1 cellular context compared by ENCODE assay signal in genomic region chr7:136326045-136326610, GRCh38.
TF ChIP-seq lines count a peak whose summit lies in the region.

No MANE protein-coding gene starts in this region.

TF ChIP-seq in SK-N-SH treated with all-trans-retinoic acid at 6 μM for 48 hours, 23 proteins besides CTCF, POLR2A, EP300 and RAD21 (continued from another document):
- peak; percentile 94 for TF ChIP-seq ISL1 (CRISPR knock-in tag; IDR thresholded peaks at IDR 0.05)
- TF ChIP-seq OSR1 (CRISPR knock-in tag; IDR thresholded peaks at IDR 0.05), result no peak
- no peak for TF ChIP-seq CSDC2 (CRISPR knock-in tag; IDR thresholded peaks at IDR 0.05)
- TF ChIP-seq ZNF565 (CRISPR knock-in tag; conservative IDR thresholded peaks at IDR 0.05; ENCODE audit: low read depth), result no peak
- TF ChIP-seq CSRNP3 (CRISPR knock-in tag; IDR thresholded peaks at IDR 0.05), result no peak
- TF ChIP-seq ARNTL (CRISPR knock-in tag; IDR thresholded peaks at IDR 0.05; ENCODE audit: borderline replicate concordance, low read depth), result no peak
- TF ChIP-seq ZNF8 (CRISPR knock-in tag; IDR thresholded peaks at IDR 0.05), result no peak
